In genomic region chr4:156615066-156615514, GRCh38 we compare ENCODE assay signal across 15 cellular contexts.
DNase-seq lines count a peak whose midpoint lies in the region; ATAC-seq, FAIRE-seq and TF ChIP-seq lines count a peak whose summit lies in the region.
"Had no signal": no experiment of that assay in that cellular context is flagged by ENCODE, and none has a peak within 500 bp of the region (broad histone marks: within the 10 kb centered on the region; RNA-seq: fewer than 3 reads in every experiment).

No MANE protein-coding gene starts in this region.

- H3K14ac ChIP-seq in IMR-90 (replicated peaks; ENCODE audit: low read depth, low read length) (no peak overlapping the region; the same call in 1 of the 2 replicates), mesenchymal stem cell (ENCODE audit: low read length in 2 of 2) (no peak overlapping the region)

- BruUV-seq in IMR-90 (replicated peaks; lab: Mats Ljungman, UMichigan) (no TSS peak), mammary epithelial cell (replicated peaks; lab: Mats Ljungman, UMichigan) (no TSS peak)

- no peak overlapping the region for H3K9ac ChIP-seq in IMR-90 (ENCODE audit: low read depth, low read length)
- H3K9ac ChIP-seq in mammary epithelial cell (ENCODE audit: insufficient read depth, low read length): no peak overlapping the region
- H3K9ac ChIP-seq in mesenchymal stem cell (ENCODE audit: low read length): no peak overlapping the region

- no peak overlapping the region for H4K91ac ChIP-seq in IMR-90 (ENCODE audit: insufficient read depth, low read depth, low read length)
- H4K91ac ChIP-seq in mesenchymal stem cell (ENCODE audit: low read length): no peak overlapping the region

- H3K36me3 ChIP-seq in IMR-90 (ENCODE audit: control insufficient read depth, insufficient read depth, low read length) (no peaks in the 10 kb centered on the region), mammary epithelial cell (ENCODE audit: insufficient read depth, low read length) (no peaks in the 10 kb centered on the region), mesenchymal stem cell (ENCODE audit: control insufficient read depth in 1 of 2, insufficient read depth in 2 of 2, low read depth in 1 of 2, low read length in 2 of 2) (no peaks in the 10 kb centered on the region)
- H3K36me3 ChIP-seq in naive thymus-derived CD4-positive, alpha-beta T cell (ENCODE audit: control insufficient read depth in 2 of 3, insufficient read depth in 3 of 3, low read length in 3 of 3): no peaks in the 10 kb centered on the region
- H3K36me3 ChIP-seq: thoracic aorta had no signal

- no peaks in the 10 kb centered on the region for H3K4me1 Mint-ChIP-seq in immature natural killer cell
- H3K4me1 Mint-ChIP-seq in naive thymus-derived CD4-positive, alpha-beta T cell: no peaks in the 10 kb centered on the region
- H3K4me1 Mint-ChIP-seq: CD4-positive, CD25-positive, alpha-beta regulatory T cell; central memory CD8-positive, alpha-beta T cell had no signal

- H3K9me3 ChIP-seq in IMR-90 (ENCODE audit: control insufficient read depth, insufficient read depth, low read length): no peaks in the 10 kb centered on the region
- no peaks in the 10 kb centered on the region for H3K9me3 ChIP-seq in mammary epithelial cell (replicated peaks; ENCODE audit: insufficient read depth, low read length)
- H3K9me3 ChIP-seq in mesenchymal stem cell (ENCODE audit: control insufficient read depth, low read length): no peaks in the 10 kb centered on the region
- no peaks in the 10 kb centered on the region for H3K9me3 ChIP-seq in naive thymus-derived CD4-positive, alpha-beta T cell (ENCODE audit: control insufficient read depth in 2 of 3, low read length in 3 of 3)
- H3K9me3 ChIP-seq: thoracic aorta had no signal

- H2AK9ac ChIP-seq in IMR-90 (replicated peaks; ENCODE audit: low read depth, low read length, poor library complexity): no peak overlapping the region

- H4K8ac ChIP-seq in IMR-90 (ENCODE audit: low read depth in 2 of 2, low read length in 2 of 2) (no peak overlapping the region), mesenchymal stem cell (ENCODE audit: low read length) (no peak overlapping the region)

- H3K4ac ChIP-seq in IMR-90 (ENCODE audit: low read depth, low read length): no peak overlapping the region
- peak overlapping the region in 1 of 2 experiments; percentile 58 for H3K4ac ChIP-seq in mesenchymal stem cell (ENCODE audit: low read depth in 1 of 2, low read length in 2 of 2)

- H3K18ac ChIP-seq in IMR-90 (ENCODE audit: low read depth, low read length) (peak overlapping the region; percentile 67; the same call in 1 of the 2 replicates), mesenchymal stem cell (ENCODE audit: low read depth in 1 of 2, low read length in 2 of 2) (no peak overlapping the region)

- H2BK5ac ChIP-seq in IMR-90 (ENCODE audit: low read depth, low read length, poor library complexity, severe bottlenecking) (peak overlapping the region; percentile 53), mesenchymal stem cell (ENCODE audit: low read depth, low read length, poor library complexity, severe bottlenecking) (no peak overlapping the region)

- H2AK5ac ChIP-seq in IMR-90 (ENCODE audit: low read depth, low read length) (no peak overlapping the region), mesenchymal stem cell (ENCODE audit: low read length, severe bottlenecking) (no peak overlapping the region)

- DNase-seq in AG09319 (ENCODE audit: extremely low read depth, low read depth): peak; percentile 81
- peak; percentile 92 for DNase-seq in IMR-90
- peak; percentile 65 for DNase-seq in mammary epithelial cell
- no peak for DNase-seq in mesenchymal stem cell
- DNase-seq in GM19239 (ENCODE audit: insufficient read length, low spot score): no peak
- no peak for DNase-seq in immature natural killer cell
- no peak for DNase-seq in ACHN
- DNase-seq in naive thymus-derived CD4-positive, alpha-beta T cell: no peak
- DNase-seq: activated CD4-positive, alpha-beta T cell treated with anti-CD3 and anti-CD28 coated beads for 1 hour; CD4-positive, CD25-positive, alpha-beta regulatory T cell; mesendoderm; retina had no signal

- POLR2A ChIA-PET in IMR-90 (lab: Charles Lee; ENCODE audit: unreplicated experiment): no interaction called here
- POLR2A ChIA-PET in naive thymus-derived CD4-positive, alpha-beta T cell (lab: Charles Lee): no interaction called here

- no peak overlapping the region for H3K23ac ChIP-seq in IMR-90 (ENCODE audit: low read depth, low read length)
- H3K23ac ChIP-seq in mesenchymal stem cell (ENCODE audit: low read length in 2 of 2): no peak overlapping the region

- H3K27ac Mint-ChIP-seq in immature natural killer cell: no peak overlapping the region
- H3K27ac Mint-ChIP-seq in naive thymus-derived CD4-positive, alpha-beta T cell: no peak overlapping the region
- H3K27ac Mint-ChIP-seq: CD4-positive, CD25-positive, alpha-beta regulatory T cell had no signal

- no peak overlapping the region for H2BK20ac ChIP-seq in IMR-90 (ENCODE audit: low read depth, low read length)

- 0% methylated on average over 1 of the region's 2 CpGs; no CpG with 5 or more reads in 1 of the 2 experiments for WGBS in IMR-90 (ENCODE audit: extremely low coverage in 2 of 2, insufficient read length in 1 of 2), 2 experiments
- 10% methylated on average over 2 of the region's 2 CpGs for WGBS in mammary epithelial cell (ENCODE audit: low coverage, missing lambda C conversion rate)
- 84% methylated on average over 2 of the region's 2 CpGs for WGBS in mesenchymal stem cell

- H3K4me3 ChIP-seq in IMR-90 (ENCODE audit: insufficient read depth, low read depth, low read length): no peak overlapping the region
- no peak overlapping the region for H3K4me3 ChIP-seq in mammary epithelial cell (replicated peaks in 1 of 3; ENCODE audit: insufficient read depth in 1 of 3, low read depth in 2 of 3, low read length in 3 of 3)
- no peak overlapping the region for H3K4me3 ChIP-seq in mesenchymal stem cell (ENCODE audit: insufficient read depth in 1 of 2, low read depth in 1 of 2, low read length in 2 of 2)
- no peak overlapping the region for H3K4me3 ChIP-seq in naive thymus-derived CD4-positive, alpha-beta T cell (ENCODE audit: low read length)
- H3K4me3 ChIP-seq: SK-N-MC, thoracic aorta had no signal

- H3K36me3 Mint-ChIP-seq in immature natural killer cell: no peaks in the 10 kb centered on the region
- H3K36me3 Mint-ChIP-seq in naive thymus-derived CD4-positive, alpha-beta T cell: no peaks in the 10 kb centered on the region
- H3K36me3 Mint-ChIP-seq: CD4-positive, CD25-positive, alpha-beta regulatory T cell had no signal

- H3K9me1 ChIP-seq in IMR-90 (ENCODE audit: insufficient read depth, low read length): no peaks in the 10 kb centered on the region

- H2BK15ac ChIP-seq in IMR-90 (ENCODE audit: low read depth, low read length) (no peak overlapping the region), mesenchymal stem cell (ENCODE audit: low read depth, poor library complexity, severe bottlenecking) (no peak overlapping the region)

- no peak overlapping the region for H3K4me3 Mint-ChIP-seq in immature natural killer cell
- no peak overlapping the region for H3K4me3 Mint-ChIP-seq in naive thymus-derived CD4-positive, alpha-beta T cell
- H3K4me3 Mint-ChIP-seq: CD4-positive, CD25-positive, alpha-beta regulatory T cell; central memory CD8-positive, alpha-beta T cell had no signal

- CTCF ChIA-PET in IMR-90 (lab: Yijun Ruan, JAX) (no interaction called here), mammary epithelial cell (lab: Charles Lee; ENCODE audit: low non-redundant PET) (interaction anchor here (0.5 kb wide), 1 partner anchor 23 kb away, joined by 4 read pairs; no protein-coding TSS in a partner anchor)
- CTCF ChIA-PET in naive thymus-derived CD4-positive, alpha-beta T cell (lab: Charles Lee): no interaction called here

- H3K56ac ChIP-seq in IMR-90 (ENCODE audit: extremely low read depth, insufficient read depth, low read length): no peak overlapping the region

- H3K27me3 Mint-ChIP-seq in immature natural killer cell (ENCODE audit: low read depth in 3 of 3): no peaks in the 10 kb centered on the region
- no peaks in the 10 kb centered on the region for H3K27me3 Mint-ChIP-seq in naive thymus-derived CD4-positive, alpha-beta T cell
- H3K27me3 Mint-ChIP-seq: CD4-positive, CD25-positive, alpha-beta regulatory T cell; central memory CD8-positive, alpha-beta T cell had no signal

- H2AFZ ChIP-seq in IMR-90 (replicated peaks; ENCODE audit: low read length, poor library complexity) (no peak overlapping the region), mammary epithelial cell (ENCODE audit: low read depth, low read length) (peak overlapping the region; percentile 46), mesenchymal stem cell (ENCODE audit: low read depth, low read length) (no peak overlapping the region)

- no peaks in the 10 kb centered on the region for H3K79me2 ChIP-seq in mammary epithelial cell (ENCODE audit: insufficient read depth, low read length)

- no peak for TF ChIP-seq POLR2A in IMR-90 (IDR thresholded peaks at IDR 0.05; ENCODE audit: low read depth, low read length)

- TF ChIP-seq CTCF in AG09319 (IDR thresholded peaks at IDR 0.05; ENCODE audit: low read depth, low read length) (no peak), IMR-90 (conservative IDR thresholded peaks at IDR 0.05; ENCODE audit: low read depth, low read length) (no peak), mammary epithelial cell (conservative IDR thresholded peaks at IDR 0.05 in 1 of 2, IDR thresholded peaks at IDR 0.05 in 1 of 2; ENCODE audit: extremely low read depth in 1 of 2, insufficient read depth in 1 of 2, low read depth in 1 of 2, low read length in 2 of 2) (no peak)

- H2BK120ac ChIP-seq in IMR-90 (ENCODE audit: low read depth, low read length) (peak overlapping the region; percentile 74; the same call in 1 of the 2 replicates), mesenchymal stem cell (ENCODE audit: low read depth, low read length) (peak overlapping the region; percentile 19)

- no peaks in the 10 kb centered on the region for H3K27me3 ChIP-seq in IMR-90 (ENCODE audit: control insufficient read depth, insufficient read depth, low read length)
- H3K27me3 ChIP-seq in mammary epithelial cell (ENCODE audit: insufficient read depth, low read length): no peaks in the 10 kb centered on the region
- no peaks in the 10 kb centered on the region for H3K27me3 ChIP-seq in mesenchymal stem cell (ENCODE audit: control insufficient read depth in 1 of 2, insufficient read depth in 1 of 2, low read length in 2 of 2)
- H3K27me3 ChIP-seq in naive thymus-derived CD4-positive, alpha-beta T cell (ENCODE audit: control insufficient read depth in 2 of 2, insufficient read depth in 2 of 2, low read length in 2 of 2): no peaks in the 10 kb centered on the region

- dilution Hi-C loops in IMR-90 (cut with HindIII; ENCODE audit: low sequenced_read_pairs, unreplicated experiment) (no loop called here), mammary epithelial cell (cut with HindIII; ENCODE audit: low sequenced_read_pairs) (no loop called here)

- TF ChIP-seq RAD21 in IMR-90 (IDR thresholded peaks at IDR 0.05; ENCODE audit: low read length): no peak

- intact Hi-C loops in IMR-90 (cut with micrococcal nuclease) (loop anchor here (5.0 kb wide), 1 partner anchor 352 kb away; no protein-coding TSS in a partner anchor), mammary epithelial cell (cut with micrococcal nuclease) (no loop called here)
- intact Hi-C loops in naive thymus-derived CD4-positive, alpha-beta T cell (cut with micrococcal nuclease): no loop called here

- H4K20me1 ChIP-seq in IMR-90 (ENCODE audit: insufficient read depth, low read length) (no peaks in the 10 kb centered on the region), mammary epithelial cell (ENCODE audit: insufficient read depth, low read length) (no peaks in the 10 kb centered on the region)

- no peak for FAIRE-seq in GM19239 (lab: Jason Lieb, UNC)

- ATAC-seq in IMR-90 (ENCODE audit: low read depth): peak; percentile 98
- ATAC-seq in naive thymus-derived CD4-positive, alpha-beta T cell: no peak

- H4K5ac ChIP-seq in IMR-90 (ENCODE audit: low read depth, low read length): no peak overlapping the region

- no peaks in the 10 kb centered on the region for H3K79me1 ChIP-seq in IMR-90 (ENCODE audit: low read depth in 1 of 2, low read length in 2 of 2)
- H3K79me1 ChIP-seq in mesenchymal stem cell (replicated peaks; ENCODE audit: low read length, poor library complexity, severe bottlenecking): no peaks in the 10 kb centered on the region

- peak overlapping the region; percentile 47; the same call in 1 of the 2 replicates for H3K4me2 ChIP-seq in IMR-90 (ENCODE audit: low read depth, low read length)
- peak overlapping the region; percentile 45 for H3K4me2 ChIP-seq in mammary epithelial cell (ENCODE audit: insufficient read depth, low read depth, low read length)
- no peak overlapping the region for H3K4me2 ChIP-seq in mesenchymal stem cell (ENCODE audit: low read length, poor library complexity, severe bottlenecking)

- peaks cover 0 to 46% (median 14%) of the 10 kb centered on the region in 6 donors for H3K9me3 Mint-ChIP-seq in immature natural killer cell
- peaks cover 0 to 9% (median 0%) of the 10 kb centered on the region in 11 donors for H3K9me3 Mint-ChIP-seq in naive thymus-derived CD4-positive, alpha-beta T cell

- H3K27ac ChIP-seq in IMR-90 (ENCODE audit: insufficient read depth, low read length): no peak overlapping the region
- H3K27ac ChIP-seq in mammary epithelial cell (ENCODE audit: insufficient read depth, low read depth, low read length): no peak overlapping the region
- H3K27ac ChIP-seq in mesenchymal stem cell (ENCODE audit: low read length, poor library complexity, severe bottlenecking): peak overlapping the region; percentile 75
- no peak overlapping the region for H3K27ac ChIP-seq in naive thymus-derived CD4-positive, alpha-beta T cell (ENCODE audit: low read depth, low read length)
- H3K27ac ChIP-seq: SK-N-MC had no signal

- H3K4me1 ChIP-seq in IMR-90 (ENCODE audit: control insufficient read depth, insufficient read depth, low read length): peaks cover 2% of the 10 kb centered on the region; the same call in 1 of the 2 replicates
- peaks cover 7% of the 10 kb centered on the region for H3K4me1 ChIP-seq in mammary epithelial cell (ENCODE audit: insufficient read depth, low read length)
- H3K4me1 ChIP-seq in mesenchymal stem cell (ENCODE audit: control insufficient read depth, insufficient read depth, low read depth, low read length): peaks cover 1% of the 10 kb centered on the region
- no peaks in the 10 kb centered on the region for H3K4me1 ChIP-seq in naive thymus-derived CD4-positive, alpha-beta T cell (ENCODE audit: control insufficient read depth in 2 of 2, insufficient read depth in 2 of 2, low read length in 2 of 2)

- no peak overlapping the region for H2BK12ac ChIP-seq in mesenchymal stem cell (ENCODE audit: low read length in 2 of 2)

- in situ Hi-C loops in IMR-90 (cut with MboI; ENCODE audit: low sequenced_read_pairs) (no loop called here), mammary epithelial cell (cut with MboI; ENCODE audit: low sequenced_read_pairs in 2 of 2) (no loop called here), ACHN (cut with HindIII; ENCODE audit: low pct_ligation_motif_present, low pct_unique_long_range_greater_than_20kb, low sequenced_read_pairs) (no loop called here)

Comparison
In these comparisons a context has a peak if more than half of its experiments do, and no peak if none do; other contexts are left out.
1. DNase-seq: peak in AG09319 (single experiment), IMR-90 (single experiment) and mammary epithelial cell (single experiment); none in mesenchymal stem cell (single experiment), GM19239 (single experiment), immature natural killer cell (0 of 3), ACHN (single experiment) and naive thymus-derived CD4-positive, alpha-beta T cell (0 of 9).